1 cellular context compared by ENCODE assay signal in the genomic region with DNA sequence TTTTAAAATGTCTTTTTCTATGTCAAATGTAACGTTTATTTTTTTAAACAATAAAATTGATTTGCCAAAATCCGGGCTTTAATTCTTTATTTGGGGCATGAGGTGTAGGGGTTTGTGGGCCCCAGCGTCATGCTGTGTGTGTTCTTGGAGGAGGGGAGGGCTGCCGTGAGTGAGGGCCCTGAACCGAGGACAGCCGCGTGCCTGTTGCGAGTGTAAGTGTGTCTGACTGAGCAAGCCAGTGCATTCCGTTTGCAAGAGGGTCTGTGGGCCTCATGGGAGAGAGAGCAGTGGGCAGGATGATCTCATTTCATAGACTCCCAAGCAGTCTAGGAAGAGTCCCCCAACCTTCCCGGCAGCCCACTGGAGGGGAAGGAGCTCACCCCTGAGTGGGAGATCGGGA.
TF ChIP-seq lines count a peak whose summit lies in the region.

No MANE protein-coding gene starts in this region.

TF ChIP-seq in HepG2, 621 proteins besides CTCF, POLR2A, EP300 and RAD21:
- TF ChIP-seq AHR (CRISPR knock-in tag; IDR thresholded peaks at IDR 0.05) (no peak), ZBTB33 (CRISPR knock-in tag; IDR thresholded peaks at IDR 0.05) (peak; percentile 66; the same call in 1 of the 2 replicates)
